In the genomic region with DNA sequence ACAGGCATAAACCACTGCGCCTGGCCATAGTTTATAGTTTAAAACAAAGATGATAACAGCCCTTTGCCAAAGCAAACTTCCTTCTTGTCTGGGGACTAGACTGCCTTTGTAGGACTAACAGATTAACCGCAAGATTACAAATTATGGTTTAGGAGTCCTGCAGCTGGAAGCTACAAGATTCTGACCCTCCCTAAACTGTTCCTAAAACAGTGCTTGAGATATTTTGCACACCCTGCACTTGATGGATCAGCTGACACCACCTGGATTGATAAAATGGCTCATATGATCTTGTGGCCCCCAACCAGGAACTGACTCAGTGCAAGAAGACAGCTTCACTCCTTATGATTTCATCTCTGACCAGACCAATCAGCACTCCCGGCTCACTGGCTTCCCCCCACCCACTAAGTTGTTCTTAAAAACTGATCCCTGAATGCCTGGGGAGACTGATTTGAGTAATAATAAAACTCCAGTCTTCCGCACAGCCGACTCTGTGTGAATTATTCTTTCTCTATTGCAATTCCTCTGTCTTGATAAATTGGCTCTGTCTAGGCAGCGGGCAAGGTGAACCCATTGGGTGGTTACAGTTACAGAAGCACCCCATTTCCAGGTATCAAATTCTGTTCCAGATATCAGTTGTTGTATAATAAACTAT, we compare ENCODE assay signal across 21 cellular contexts. TPM values are rescaled to one million over a fixed set of nuclear protein-coding genes. Genes with fewer than 3 reads are reported as not detected.
DNase-seq lines count a peak whose midpoint lies in the region; FAIRE-seq and TF ChIP-seq lines count a peak whose summit lies in the region.
"Had no signal": no experiment of that assay in that cellular context is flagged by ENCODE, and none has a peak within 500 bp of the region (broad histone marks: within the 10 kb centered on the region; RNA-seq: fewer than 3 reads in every experiment).

No MANE protein-coding gene starts in this region.

- peaks cover 6% of the 10 kb centered on the region for H3K9me3 Mint-ChIP-seq in activated T-helper 2 cell treated with anti-CD3 and anti-CD28 coated beads, Interferon-gamma antibody, Interleukin-2, Interleukin-4, amounts not matched to agents 10 μg/mL and 5 μg/mL and 100 μg/mL, durations not matched to agents 14 hours and 24 hours and 36 hours
- H3K9me3 Mint-ChIP-seq: CD8-positive, alpha-beta T cell; H9; IgD-negative memory B cell had no signal

- CTCF ChIA-PET in A673 (lab: Charles Lee), result no interaction called here

- no TSS peak for BruUV-seq in A673 (replicated peaks; lab: Mats Ljungman, UMichigan)

- no peaks in the 10 kb centered on the region for H3K27me3 ChIP-seq in A673 (replicated peaks; ENCODE audit: insufficient read depth, low read depth, low read length, poor library complexity)
- H3K27me3 ChIP-seq: BLaER1 treated with 17β-estradiol and CSF1 and Interleukin-3, amounts not matched to agents 10 nM and 100 nM had no signal

- intact Hi-C loops in activated T-helper 2 cell treated with anti-CD3 and anti-CD28 coated beads, Interferon-gamma antibody, Interleukin-2, Interleukin-4, amounts not matched to agents 10 μg/mL and 5 μg/mL and 100 μg/mL, durations not matched to agents 14 hours and 24 hours and 36 hours (cut with micrococcal nuclease), result no loop called here
- intact Hi-C loops in A673 (cut with micrococcal nuclease; ENCODE audit: unreplicated experiment), result no loop called here

- TF ChIP-seq CTCF in A673 (conservative IDR thresholded peaks at IDR 0.05; ENCODE audit: low read depth, low read length), result no peak

- H3K36me3 Mint-ChIP-seq in activated T-helper 2 cell treated with anti-CD3 and anti-CD28 coated beads, Interferon-gamma antibody, Interleukin-2, Interleukin-4, amounts not matched to agents 10 μg/mL and 5 μg/mL and 100 μg/mL, durations not matched to agents 14 hours and 24 hours and 36 hours (ENCODE audit: low read depth), result peaks cover 7% of the 10 kb centered on the region
- H3K36me3 Mint-ChIP-seq: CD8-positive, alpha-beta T cell had no signal

- no peaks in the 10 kb centered on the region for H3K36me3 ChIP-seq in A673 (ENCODE audit: insufficient read depth, low read length, poor library complexity, severe bottlenecking)
- H3K36me3 ChIP-seq: BLaER1 treated with 17β-estradiol and CSF1 and Interleukin-3, amounts not matched to agents 10 nM and 100 nM had no signal

- H3K27me3 Mint-ChIP-seq in activated T-helper 2 cell treated with anti-CD3 and anti-CD28 coated beads, Interferon-gamma antibody, Interleukin-2, Interleukin-4, amounts not matched to agents 10 μg/mL and 5 μg/mL and 100 μg/mL, durations not matched to agents 14 hours and 24 hours and 36 hours (ENCODE audit: low read depth), result no peaks in the 10 kb centered on the region

- peak; percentile 11 for DNase-seq in activated CD4-positive, alpha-beta T cell treated with anti-CD3 and anti-CD28 coated beads for 48 hours
- no peak for DNase-seq in activated CD4-positive, alpha-beta T cell treated with anti-CD3 and anti-CD28 coated beads, Interleukin-2, amount 50 U/mL, for 1 hour
- DNase-seq in GM12891 (ENCODE audit: insufficient read length, low spot score) (no peak), OCI-M1 (lab: John Stamatoyannopoulos, UW) (peak; percentile 77), HK-2 (ENCODE audit: unreplicated experiment) (no peak), NCI-H446 (lab: John Stamatoyannopoulos, UW) (no peak), A673 (ENCODE audit: low spot score) (no peak)
- DNase-seq in activated T-helper 2 cell treated with anti-CD3 and anti-CD28 coated beads, Interferon-gamma antibody, Interleukin-2, Interleukin-4, amounts not matched to agents 10 μg/mL and 5 μg/mL and 100 μg/mL, durations not matched to agents 14 hours and 24 hours and 36 hours (ENCODE audit: low spot score), result no peak
- DNase-seq: 8988T; Calu3; CD8-positive, alpha-beta T cell; DMS79 treated with DMSO at 0.1 percent for 48 hours; H9 had no signal

- no peak for TF ChIP-seq POLR2A in GM12891 (IDR thresholded peaks at IDR 0.05; ENCODE audit: low read depth, low read length)

- no peaks in the 10 kb centered on the region for H3K9me3 ChIP-seq in A673 (ENCODE audit: low read depth, low read length, poor library complexity, severe bottlenecking)

- H3K27ac ChIP-seq in A673 (ENCODE audit: low read depth, low read length, poor library complexity, severe bottlenecking), result no peak overlapping the region
- H3K27ac ChIP-seq: BLaER1 treated with 17β-estradiol and CSF1 and Interleukin-3, amounts not matched to agents 10 nM and 100 nM had no signal

- H3K4me1 ChIP-seq in A673 (ENCODE audit: insufficient read depth, low read length, poor library complexity, severe bottlenecking), result no peaks in the 10 kb centered on the region

- POLR2A ChIA-PET in A673 (lab: Charles Lee; ENCODE audit: low non-redundant PET), result no interaction called here

- H3K4me1 Mint-ChIP-seq in activated T-helper 2 cell treated with anti-CD3 and anti-CD28 coated beads, Interferon-gamma antibody, Interleukin-2, Interleukin-4, amounts not matched to agents 10 μg/mL and 5 μg/mL and 100 μg/mL, durations not matched to agents 14 hours and 24 hours and 36 hours (ENCODE audit: low read depth), result peaks cover 24% of the 10 kb centered on the region
- H3K4me1 Mint-ChIP-seq: B cell, IgD-negative memory B cell had no signal

- peak overlapping the region; percentile 49 for H3K27ac Mint-ChIP-seq in activated T-helper 2 cell treated with anti-CD3 and anti-CD28 coated beads, Interferon-gamma antibody, Interleukin-2, Interleukin-4, amounts not matched to agents 10 μg/mL and 5 μg/mL and 100 μg/mL, durations not matched to agents 14 hours and 24 hours and 36 hours
- H3K27ac Mint-ChIP-seq: B cell; CD8-positive, alpha-beta T cell; H9 had no signal

- H3K4me3 Mint-ChIP-seq in activated T-helper 2 cell treated with anti-CD3 and anti-CD28 coated beads, Interferon-gamma antibody, Interleukin-2, Interleukin-4, amounts not matched to agents 10 μg/mL and 5 μg/mL and 100 μg/mL, durations not matched to agents 14 hours and 24 hours and 36 hours (ENCODE audit: low read depth), result no peak overlapping the region
- H3K4me3 Mint-ChIP-seq: B cell; CD8-positive, alpha-beta T cell; H9; IgD-negative memory B cell had no signal

- no peak overlapping the region for H3K4me3 ChIP-seq in A673 (ENCODE audit: low read depth, low read length, poor library complexity, severe bottlenecking)
- H3K4me3 ChIP-seq: BLaER1 treated with 17β-estradiol and CSF1 and Interleukin-3, amounts not matched to agents 10 nM and 100 nM; GM12878 had no signal

- FAIRE-seq in GM12891 (lab: Jason Lieb, UNC), result peak; percentile 59
- FAIRE-seq: GM12878, GM19239, H1, HepG2, HTR-8/SVneo had no signal

TF ChIP-seq in GM12891, 5 proteins besides CTCF, POLR2A, EP300 and RAD21:
- no peak for TF ChIP-seq SPI1 (IDR thresholded peaks at IDR 0.05; ENCODE audit: low read depth, low read length)

RNA-seq across cellular contexts. Expression of a gene that starts 13.8 kb away (rescaled TPM):
- 28.0 TPM for polyA plus RNA-seq in GM12891 (2012; ENCODE audit: low read depth, missing spikeins)
- total RNA-seq in activated T-helper 2 cell treated with anti-CD3 and anti-CD28 coated beads, Interferon-gamma antibody, Interleukin-2, Interleukin-4, amounts not matched to agents 10 μg/mL and 5 μg/mL and 100 μg/mL, durations not matched to agents 14 hours and 24 hours and 36 hours, result 64.8 and 65.6 TPM in 2 replicates
- total RNA-seq in A673 (2021), result 59.9 and 67.5 TPM in 2 replicates

Comparison
In these comparisons a context has a peak if more than half of its experiments do, and no peak if none do; other contexts are left out.
1. DNase-seq: peak in activated CD4-positive, alpha-beta T cell treated with anti-CD3 and anti-CD28 coated beads for 48 hours (single experiment) and OCI-M1 (single experiment); none in activated CD4-positive, alpha-beta T cell treated with anti-CD3 and anti-CD28 coated beads, Interleukin-2, amount 50 U/mL, for 1 hour (single experiment), GM12891 (single experiment), activated T-helper 2 cell treated with anti-CD3 and anti-CD28 coated beads, Interferon-gamma antibody, Interleukin-2, Interleukin-4, amounts not matched to agents 10 μg/mL and 5 μg/mL and 100 μg/mL, durations not matched to agents 14 hours and 24 hours and 36 hours (single experiment), HK-2 (single experiment), NCI-H446 (0 of 2) and A673 (single experiment).